27 cellular contexts compared by ENCODE assay signal in genomic region chr20:63409066-63409833, GRCh38. TPM values are rescaled to one million over a fixed set of nuclear protein-coding genes. Genes with fewer than 3 reads are reported as not detected.
DNase-seq lines count a peak whose midpoint lies in the region; ATAC-seq, FAIRE-seq and TF ChIP-seq lines count a peak whose summit lies in the region.
"Had no signal": no experiment of that assay in that cellular context is flagged by ENCODE, and none has a peak within 500 bp of the region (broad histone marks: within the 10 kb centered on the region; RNA-seq: fewer than 3 reads in every experiment).

No MANE protein-coding gene starts in this region.

- H3K36me3 ChIP-seq in IMR-90 (ENCODE audit: control insufficient read depth, insufficient read depth, low read length) (no peaks in the 10 kb centered on the region), GM12878 (ENCODE audit: control insufficient read depth in 2 of 2, insufficient read depth in 2 of 2, low read length in 1 of 2) (no peaks in the 10 kb centered on the region), mesendoderm (ENCODE audit: control insufficient read depth, insufficient read depth, low read length) (no peaks in the 10 kb centered on the region)
- H3K36me3 ChIP-seq: breast epithelium, left ventricle myocardium inferior, sigmoid colon had no signal

- H3K4me1 ChIP-seq in IMR-90 (ENCODE audit: control insufficient read depth, insufficient read depth, low read length) (no peaks in the 10 kb centered on the region), GM12878 (ENCODE audit: control insufficient read depth, insufficient read depth, low read length) (no peaks in the 10 kb centered on the region), mesendoderm (ENCODE audit: control insufficient read depth, low read depth, low read length) (peaks cover 2% of the 10 kb centered on the region)
- H3K4me1 ChIP-seq: breast epithelium, left ventricle myocardium inferior, sigmoid colon had no signal

- H4K8ac ChIP-seq in IMR-90 (ENCODE audit: low read depth in 2 of 2, low read length in 2 of 2) (no peak overlapping the region), mesendoderm (ENCODE audit: low read depth, low read length) (no peak overlapping the region)

- TF ChIP-seq CTCF in IMR-90 (conservative IDR thresholded peaks at IDR 0.05; ENCODE audit: low read depth, low read length), result no peak
- no peak for TF ChIP-seq CTCF in GM12878 (IDR thresholded peaks at IDR 0.05 in 2 of 3, conservative IDR thresholded peaks at IDR 0.05 in 1 of 3; ENCODE audit: control insufficient read depth in 2 of 3, extremely low read depth in 1 of 3, insufficient read depth in 1 of 3, low read depth in 3 of 3, low read length in 3 of 3)

- no peak overlapping the region for H3K56ac ChIP-seq in IMR-90 (ENCODE audit: extremely low read depth, insufficient read depth, low read length)
- peak overlapping the region; percentile 69 for H3K56ac ChIP-seq in mesendoderm (ENCODE audit: low read length)

- intact Hi-C loops in IMR-90 (cut with micrococcal nuclease), result no loop called here
- intact Hi-C loops in GM12878 (cut with micrococcal nuclease; ENCODE audit: unreplicated experiment), result no loop called here

- no peak overlapping the region for H2AK9ac ChIP-seq in IMR-90 (replicated peaks; ENCODE audit: low read depth, low read length, poor library complexity)

- H3K9me3 ChIP-seq in IMR-90 (ENCODE audit: control insufficient read depth, insufficient read depth, low read length) (no peaks in the 10 kb centered on the region), GM12878 (replicated peaks; ENCODE audit: control insufficient read depth, insufficient read depth, low read length) (no peaks in the 10 kb centered on the region; the same call in 2 of the 3 replicates)
- H3K9me3 ChIP-seq: breast epithelium, left ventricle myocardium inferior, sigmoid colon had no signal

- H4K91ac ChIP-seq in IMR-90 (ENCODE audit: insufficient read depth, low read depth, low read length), result no peak overlapping the region

- H2BK120ac ChIP-seq in IMR-90 (ENCODE audit: low read depth, low read length) (no peak overlapping the region), mesendoderm (ENCODE audit: low read depth, low read length) (no peak overlapping the region)

- H3K4ac ChIP-seq in IMR-90 (ENCODE audit: low read depth, low read length) (no peak overlapping the region), mesendoderm (ENCODE audit: low read depth, low read length) (no peak overlapping the region)

- no peak for TF ChIP-seq RAD21 in IMR-90 (IDR thresholded peaks at IDR 0.05; ENCODE audit: low read length)
- TF ChIP-seq RAD21 in GM12878 (IDR thresholded peaks at IDR 0.05; ENCODE audit: insufficient read depth, low read depth, low read length), result no peak

- no peaks in the 10 kb centered on the region for H4K20me1 ChIP-seq in IMR-90 (ENCODE audit: insufficient read depth, low read length)
- H4K20me1 ChIP-seq in GM12878 (ENCODE audit: control insufficient read depth, insufficient read depth), result no peaks in the 10 kb centered on the region

- H3K23ac ChIP-seq in IMR-90 (ENCODE audit: low read depth, low read length) (no peak overlapping the region), mesendoderm (ENCODE audit: low read length) (no peak overlapping the region)

- no peak for ATAC-seq in IMR-90 (ENCODE audit: low read depth)
- ATAC-seq in GM12878, result no peak
- no peak for ATAC-seq in HG02588 (IDR thresholded peaks at IDR 0.05; ENCODE audit: unreplicated experiment)
- ATAC-seq: natural killer cell had no signal

- POLR2A ChIA-PET in IMR-90 (lab: Charles Lee; ENCODE audit: unreplicated experiment) (no interaction called here), GM12878 (lab: Charles Lee) (no interaction called here)

- no peak overlapping the region for H2AK5ac ChIP-seq in IMR-90 (ENCODE audit: low read depth, low read length)
- H2AK5ac ChIP-seq in mesendoderm (ENCODE audit: low read length), result peak overlapping the region; percentile 24

- no TSS peak for BruUV-seq in IMR-90 (replicated peaks; lab: Mats Ljungman, UMichigan)
- BruUV-seq in GM12878 (replicated peaks; lab: Mats Ljungman, UMichigan), result no TSS peak

- CTCF ChIA-PET in IMR-90 (lab: Yijun Ruan, JAX) (no interaction called here), GM12878 (lab: Yijun Ruan, JAX) (no interaction called here)

- no peak for FAIRE-seq in GM12878 (lab: Jason Lieb, UNC)
- no peak for FAIRE-seq in GM19239 (lab: Jason Lieb, UNC)
- FAIRE-seq: H54 had no signal

- H3K27ac ChIP-seq in IMR-90 (ENCODE audit: insufficient read depth, low read length) (no peak overlapping the region), GM12878 (ENCODE audit: control insufficient read depth, insufficient read depth) (no peak overlapping the region), mesendoderm (ENCODE audit: low read depth, low read length) (no peak overlapping the region)
- H3K27ac ChIP-seq: 22Rv1, breast epithelium, left ventricle myocardium inferior, sigmoid colon had no signal

- H3K9ac ChIP-seq in IMR-90 (ENCODE audit: low read depth, low read length) (no peak overlapping the region), GM12878 (ENCODE audit: control insufficient read depth, insufficient read depth, low read length) (no peak overlapping the region), mesendoderm (ENCODE audit: low read length) (peak overlapping the region; percentile 43)

- no peak overlapping the region for H4K5ac ChIP-seq in IMR-90 (ENCODE audit: low read depth, low read length)
- peak overlapping the region; percentile 47 for H4K5ac ChIP-seq in mesendoderm (ENCODE audit: low read length)

- TF ChIP-seq POLR2A in IMR-90 (IDR thresholded peaks at IDR 0.05; ENCODE audit: low read depth, low read length) (no peak), GM12878 (IDR thresholded peaks at IDR 0.05; ENCODE audit: low read depth, low read length) (no peak)

- no peak overlapping the region for H2BK20ac ChIP-seq in IMR-90 (ENCODE audit: low read depth, low read length)

- no peak for TF ChIP-seq EP300 in GM12878 (IDR thresholded peaks at IDR 0.05; ENCODE audit: borderline replicate concordance in 1 of 2, control insufficient read depth in 1 of 2, low read depth in 2 of 2, low read length in 2 of 2)

- no peak overlapping the region for H2BK5ac ChIP-seq in IMR-90 (ENCODE audit: low read depth, low read length, poor library complexity, severe bottlenecking)
- H2BK5ac ChIP-seq in mesendoderm (ENCODE audit: low read length), result peak overlapping the region; percentile 9

- H3K4me3 ChIP-seq in IMR-90 (ENCODE audit: insufficient read depth, low read depth, low read length) (no peak overlapping the region), GM12878 (no peak overlapping the region), mesendoderm (ENCODE audit: low read length) (no peak overlapping the region)
- H3K4me3 ChIP-seq: breast epithelium, left ventricle myocardium inferior, sigmoid colon had no signal

- DNase-seq in NCI-H1436 (lab: John Stamatoyannopoulos, UW) (peak; percentile 16), NCI-H1436 treated with DMSO at 0.1 percent for 48 hours (lab: John Stamatoyannopoulos, UW) (no peak), IMR-90 (no peak), GM12878 (ENCODE audit: low read depth, low spot score) (no peak), mesendoderm (peak; percentile 80), GM19239 (ENCODE audit: insufficient read length, low spot score) (no peak), NCI-H82 (lab: John Stamatoyannopoulos, UW) (no peak)
- DNase-seq: activated CD4-positive, alpha-beta T cell treated with anti-CD3 and anti-CD28 coated beads, Interleukin-2, amount 50 U/mL, for 48 hours; activated CD4-positive, CD25-positive, alpha-beta regulatory T cell; activated effector memory CD4-positive, alpha-beta T cell treated with anti-CD3 and anti-CD28 coated beads, Interleukin-2, amount 50 U/mL, for 16 hours; activated T-cell treated with anti-CD3 and anti-CD28 coated beads for 4 hours; DND-41; Karpas-422; left ventricle myocardium inferior; midbrain; natural killer cell; NCI-H1048; NCI-H2107; NCI-H524 treated with DMSO at 0.1 percent for 48 hours; sigmoid colon; stimulated activated CD8-positive, alpha-beta memory T cell treated with anti-CD3 and anti-CD28 coated beads, Interleukin-4, amount 100 ng/mL, for 48 hours; T-helper 9 cell had no signal

- no peaks in the 10 kb centered on the region for H3K9me1 ChIP-seq in IMR-90 (ENCODE audit: insufficient read depth, low read length)

- in situ Hi-C loops in IMR-90 (cut with MboI; ENCODE audit: low sequenced_read_pairs), result no loop called here
- in situ Hi-C loops in GM12878 (cut with MboI), result no loop called here

- dilution Hi-C loops in IMR-90 (cut with HindIII; ENCODE audit: low sequenced_read_pairs, unreplicated experiment), result no loop called here

- H3K4me2 ChIP-seq in IMR-90 (ENCODE audit: low read depth, low read length) (no peak overlapping the region), GM12878 (ENCODE audit: control insufficient read depth, insufficient read depth) (no peak overlapping the region), mesendoderm (ENCODE audit: low read length) (no peak overlapping the region)

- H3K79me2 ChIP-seq in GM12878 (ENCODE audit: control insufficient read depth, insufficient read depth, low read length), result no peaks in the 10 kb centered on the region
- H3K79me2 ChIP-seq in mesendoderm (ENCODE audit: control insufficient read depth, insufficient read depth, low read length), result no peaks in the 10 kb centered on the region

- SMC1A ChIA-PET in GM12878 (lab: Charles Lee; ENCODE audit: uncharacterized antibody, unreplicated experiment), result interaction anchor here (0.6 kb wide), 1 partner anchor 15 kb away, joined by 3 read pairs; no protein-coding TSS in a partner anchor

- peak overlapping the region; percentile 11 for H2AFZ ChIP-seq in IMR-90 (replicated peaks; ENCODE audit: low read length, poor library complexity)
- H2AFZ ChIP-seq in GM12878 (ENCODE audit: control insufficient read depth, low read depth, low read length), result no peak overlapping the region

- H3K18ac ChIP-seq in IMR-90 (ENCODE audit: low read depth, low read length), result no peak overlapping the region
- H3K18ac ChIP-seq in mesendoderm (ENCODE audit: low read length), result no peak overlapping the region

- H2BK15ac ChIP-seq in IMR-90 (ENCODE audit: low read depth, low read length) (no peak overlapping the region), mesendoderm (replicated peaks; ENCODE audit: low read depth) (no peak overlapping the region)

- H3K79me1 ChIP-seq in IMR-90 (ENCODE audit: low read depth in 1 of 2, low read length in 2 of 2), result no peaks in the 10 kb centered on the region
- no peaks in the 10 kb centered on the region for H3K79me1 ChIP-seq in mesendoderm (ENCODE audit: low read length)

- WGBS in IMR-90 (ENCODE audit: extremely low coverage in 2 of 2, insufficient read length in 1 of 2), 2 experiments, result 80% methylated on average over 18 of the region's 21 CpGs; no CpG with 5 or more reads in 1 of the 2 experiments
- WGBS in GM12878 (ENCODE audit: insufficient coverage, insufficient replicate concordance, low lambda C conversion rate, missing lambda C conversion rate), result 77% methylated on average over 19 of the region's 21 CpGs
- WGBS in mesendoderm (ENCODE audit: extremely low coverage, insufficient coverage, low lambda C conversion rate), result no CpG with 5 or more reads among the region's 21 CpGs

- RAD21 ChIA-PET in GM12878 (lab: Charles Lee; ENCODE audit: unreplicated experiment), result no interaction called here

- H3K27me3 ChIP-seq in IMR-90 (ENCODE audit: control insufficient read depth, insufficient read depth, low read length), result peaks cover 21% of the 10 kb centered on the region
- H3K27me3 ChIP-seq in GM12878 (replicated peaks in 1 of 2; ENCODE audit: control insufficient read depth in 2 of 2, insufficient read depth in 2 of 2, low read length in 1 of 2), result no peaks in the 10 kb centered on the region
- H3K27me3 ChIP-seq in mesendoderm (ENCODE audit: insufficient read depth, low read length, poor library complexity), result no peaks in the 10 kb centered on the region

- no peak overlapping the region for H3K14ac ChIP-seq in IMR-90 (replicated peaks; ENCODE audit: low read depth, low read length)

RNA-seq across cellular contexts. Expression of gene CHRNA4, which starts 48.1 kb away (rescaled TPM):
- total RNA-seq in IMR-90 (2012; rRNA removed), result not detected in 2 replicates
- polyA plus RNA-seq in IMR-90 (2012; rRNA removed), result not detected in 2 replicates
- not detected in 2 replicates for polyA plus RNA-seq in IMR-90 (2012; cell fraction: cytosol; rRNA removed)
- not detected in 2 replicates for polyA plus RNA-seq in IMR-90 (2012; cell fraction: nucleus; rRNA removed; ENCODE audit: low replicate concordance)
- total RNA-seq in GM12878 (2013; cell fraction: nucleolus; rRNA removed), result not detected in 2 replicates
- total RNA-seq in GM12878 (2014; rRNA removed), result 0.06 TPM in 1 of 2 replicates, not detected in the other
- total RNA-seq in GM12878 (2014; rRNA removed; fragmentation: Illumina TruSeq; extraction: Trizol), result not detected in 2 replicates
- total RNA-seq in GM12878 (2021), result 0.21 and 0.41 TPM in 2 replicates
- polyA plus RNA-seq in GM12878 (2011; ENCODE audit: low read depth), result not detected
- not detected in 2 replicates for polyA plus RNA-seq in GM12878 (2011; rRNA removed)
- not detected in 2 replicates for polyA plus RNA-seq in GM12878 (2011; cell fraction: cytosol; rRNA removed)
- polyA plus RNA-seq in GM12878 (2011; cell fraction: nucleus; rRNA removed), result not detected in 2 replicates
- polyA plus RNA-seq in GM12878 (2012), result 0.16 and 0.38 TPM in 2 replicates
- polyA plus RNA-seq in GM12878 (2014; fragmentation: Illumina TruSeq; extraction: Trizol), result 0.04 TPM in 1 of 2 replicates, not detected in the other
- polyA plus RNA-seq in GM12878 (2014; fragmentation: Nextera tagmentation; extraction: Ambion mirVana), result not detected
- polyA plus RNA-seq in GM12878 (2014; rRNA removed), result 0.04 and 0.06 TPM in 2 replicates
- under 1 TPM in 1 of 2 experiments, not detected in 1; 0.13 TPM for polyA plus RNA-seq in GM12878 (2016; fragmentation: Nextera tagmentation; extraction: Ambion mirVana)
- 2.6 TPM in 1 of 2 replicates, not detected in the other for polyA minus RNA-seq in GM12878 (2011; rRNA and poly(A)+ RNA removed)
- polyA minus RNA-seq in GM12878 (2011; cell fraction: cytosol; rRNA and poly(A)+ RNA removed), result not detected in 2 replicates
- polyA minus RNA-seq in GM12878 (2011; cell fraction: nucleus; rRNA and poly(A)+ RNA removed), result not detected in 2 replicates
- 0.15 TPM for polyA plus RNA-seq in mesendoderm (2013, experiment 1 of 2)
- 0.13 TPM for polyA plus RNA-seq in mesendoderm (2013, experiment 2 of 2)
- total RNA-seq: breast epithelium, HT-29, natural killer cell had no signal

Comparison
In these comparisons a context has a peak if more than half of its experiments do, and no peak if none do; other contexts are left out.
1. DNase-seq: peak in NCI-H1436 (single experiment) and mesendoderm (single experiment); none in NCI-H1436 treated with DMSO at 0.1 percent for 48 hours (single experiment), IMR-90 (single experiment), GM12878 (single experiment), GM19239 (single experiment) and NCI-H82 (single experiment).